In genomic region chr9:137973829-137974416, GRCh38 we compare ENCODE assay signal across 16 cellular contexts.
A peak's percentile ranks its signal among the peaks of the same experiment; 100 is the strongest.
DNase-seq lines count a peak whose midpoint lies in the region; ATAC-seq and TF ChIP-seq lines count a peak whose summit lies in the region.
"Had no signal": no experiment of that assay in that cellular context is flagged by ENCODE, and none has a peak within 500 bp of the region (broad histone marks: within the 10 kb centered on the region; RNA-seq: fewer than 3 reads in every experiment).

No MANE protein-coding gene starts in this region.

- intact Hi-C loops in transverse colon (cut with DNase I; ENCODE audit: low total_unique reads): no loop called here

- H3K36me3 ChIP-seq in H7 (replicated peaks; ENCODE audit: control insufficient read depth, insufficient read depth, low read length) (no peaks in the 10 kb centered on the region; the same call in 1 of the 2 replicates), hepatocyte (replicated peaks; ENCODE audit: insufficient read depth, low read depth) (no peaks in the 10 kb centered on the region), transverse colon (no peaks in the 10 kb centered on the region)
- H3K36me3 ChIP-seq: MG63 had no signal

- no peak for TF ChIP-seq EP300 in transverse colon (IDR thresholded peaks at IDR 0.05; ENCODE audit: low read depth)

- no peak overlapping the region for H3K4me3 ChIP-seq in H7 (ENCODE audit: insufficient read depth, low read depth, low read length)
- H3K4me3 ChIP-seq in hepatocyte: no peak overlapping the region
- H3K4me3 ChIP-seq in transverse colon: no peak overlapping the region
- H3K4me3 ChIP-seq: MG63 had no signal

- TF ChIP-seq POLR2A in transverse colon (IDR thresholded peaks at IDR 0.05): no peak

- H3K4me3 Mint-ChIP-seq in osteocyte (ENCODE audit: unreplicated experiment): no peak overlapping the region

- ATAC-seq in HG02981 (IDR thresholded peaks at IDR 0.05; ENCODE audit: unreplicated experiment): no peak
- ATAC-seq: Panc1 had no signal

- H3K4me1 ChIP-seq in hepatocyte (ENCODE audit: insufficient read depth) (no peaks in the 10 kb centered on the region), transverse colon (no peaks in the 10 kb centered on the region)

- H3K27ac Mint-ChIP-seq in osteocyte (ENCODE audit: unreplicated experiment): no peak overlapping the region

- no peaks in the 10 kb centered on the region for H3K9me3 Mint-ChIP-seq in osteocyte (ENCODE audit: unreplicated experiment)

- no peaks in the 10 kb centered on the region for H3K79me2 ChIP-seq in hepatocyte

- H3K27ac ChIP-seq in hepatocyte (no peak overlapping the region), transverse colon (no peak overlapping the region)

- no peak overlapping the region for H2AFZ ChIP-seq in hepatocyte

- H3K4me1 Mint-ChIP-seq in osteocyte (ENCODE audit: unreplicated experiment): no peaks in the 10 kb centered on the region

- H3K9me3 ChIP-seq in hepatocyte (ENCODE audit: low read depth): no peaks in the 10 kb centered on the region
- no peaks in the 10 kb centered on the region for H3K9me3 ChIP-seq in transverse colon
- H3K9me3 ChIP-seq: MG63 had no signal

- whole genome bisulfite sequencing in hepatocyte (ENCODE audit: low lambda C conversion rate, missing lambda C conversion rate): 88% methylated on average over 10 of the region's 10 CpGs
- 78% methylated on average over 9 of the region's 10 CpGs; no CpG with 5 or more reads in 1 of the 2 donors for WGBS in transverse colon (ENCODE audit: low coverage in 1 of 2), 2 donors

- H3K27me3 ChIP-seq in H7 (ENCODE audit: control insufficient read depth, insufficient read depth, low read length) (no peaks in the 10 kb centered on the region), hepatocyte (no peaks in the 10 kb centered on the region), transverse colon (no peaks in the 10 kb centered on the region)
- H3K27me3 ChIP-seq: MG63 had no signal

- peak; percentile 0 to 9 for DNase-seq in activated T-cell treated with anti-CD3 and anti-CD28 coated beads, Interleukin-2, amount 50 U/mL, for 48 hours
- DNase-seq in activated T-cell treated with anti-CD3 and anti-CD28 coated beads for 4 hours (no peak), H7 (peak; percentile 24), hepatocyte (ENCODE audit: low spot score) (peak; percentile 1), osteocyte (ENCODE audit: extremely low spot score, unreplicated experiment) (peak; percentile 75), transverse colon (no peak), DMS 273 treated with DMSO at 0.1 percent for 48 hours (lab: John Stamatoyannopoulos, UW) (no peak)
- DNase-seq: C1 segment of cervical spinal cord, DMS153, MG63, NCI-H1105, NCI-H187, NCI-H2171 treated with DMSO at 0.1 percent for 48 hours, NCI-H774 had no signal

- no peaks in the 10 kb centered on the region for H3K27me3 Mint-ChIP-seq in osteocyte (ENCODE audit: unreplicated experiment)

- no peak for TF ChIP-seq CTCF in hepatocyte (IDR thresholded peaks at IDR 0.05; ENCODE audit: poor library complexity)
- no peak for TF ChIP-seq CTCF in osteocyte (IDR thresholded peaks at IDR 0.05)
- TF ChIP-seq CTCF in transverse colon (IDR thresholded peaks at IDR 0.05): no peak

- no peaks in the 10 kb centered on the region for H4K20me1 ChIP-seq in hepatocyte (ENCODE audit: insufficient read depth, poor library complexity, severe bottlenecking)

- no peaks in the 10 kb centered on the region for H3K9me2 ChIP-seq in hepatocyte (replicated peaks; ENCODE audit: insufficient read depth)

- no peak overlapping the region for H3K4me2 ChIP-seq in hepatocyte

- H3K36me3 Mint-ChIP-seq in osteocyte (ENCODE audit: unreplicated experiment): no peaks in the 10 kb centered on the region

- in situ Hi-C loops in transverse colon (cut with MboI; ENCODE audit: low pct_ligation_motif_present in 1 of 4, low pct_unique_long_range_greater_than_20kb in 1 of 4, low sequenced_read_pairs in 3 of 4): no loop called here

Comparison
In these comparisons a context has a peak if more than half of its experiments do, and no peak if none do; other contexts are left out.
1. DNase-seq: peak in activated T-cell treated with anti-CD3 and anti-CD28 coated beads, Interleukin-2, amount 50 U/mL, for 48 hours (2 of 2), H7 (single experiment), hepatocyte (single experiment) and osteocyte (single experiment); none in activated T-cell treated with anti-CD3 and anti-CD28 coated beads for 4 hours (single experiment), transverse colon (single experiment) and DMS 273 treated with DMSO at 0.1 percent for 48 hours (single experiment).